Comparison of ENCODE assay signal across 8 cellular contexts in genomic region chr9:26892251-26893029, GRCh38. TPM values are rescaled to one million over a fixed set of nuclear protein-coding genes. Genes with fewer than 3 reads are reported as not detected.
DNase-seq lines count a peak whose midpoint lies in the region; ATAC-seq and TF ChIP-seq lines count a peak whose summit lies in the region.

A gene with protein sequence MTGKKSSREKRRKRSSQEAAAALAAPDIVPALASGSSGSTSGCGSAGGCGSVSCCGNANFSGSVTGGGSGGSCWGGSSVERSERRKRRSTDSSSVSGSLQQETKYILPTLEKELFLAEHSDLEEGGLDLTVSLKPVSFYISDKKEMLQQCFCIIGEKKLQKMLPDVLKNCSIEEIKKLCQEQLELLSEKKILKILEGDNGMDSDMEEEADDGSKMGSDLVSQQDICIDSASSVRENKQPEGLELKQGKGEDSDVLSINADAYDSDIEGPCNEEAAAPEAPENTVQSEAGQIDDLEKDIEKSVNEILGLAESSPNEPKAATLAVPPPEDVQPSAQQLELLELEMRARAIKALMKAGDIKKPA (minus strand): TSS chr9:26892802. CDS start chr9:26892715, 87 bp downstream.

- H3K27ac Mint-ChIP-seq in activated naive CD4-positive, alpha-beta T cell treated with anti-CD3 and anti-CD28 coated beads for 36 hours: peak within 1 kb of the TSS; percentile 100

- H3K4me1 ChIP-seq in MM.1S (ENCODE audit: low read length): no peaks in the 10 kb centered on the region
- H3K4me1 ChIP-seq in SJSA1 (replicated peaks): no peaks in the 10 kb centered on the region; the same call in 1 of the 2 replicates
- peaks cover 0 to 45% (median 8%) of the 10 kb centered on the region in 3 donors for H3K4me1 ChIP-seq in gastroesophageal sphincter

- 0% methylated on average over 14 to 15 of the region's 70 CpGs for WGBS in gastroesophageal sphincter (ENCODE audit: low coverage in 1 of 2), 2 donors

- peak; percentile 20; the same call in 1 of the 2 replicates for TF ChIP-seq CTCF in MM.1S (IDR thresholded peaks at IDR 0.05; ENCODE audit: low read length)
- TF ChIP-seq CTCF in gastroesophageal sphincter (IDR thresholded peaks at IDR 0.05): peak in 3 of 4 experiments; percentile 33 to 55 (median 45)

- H3K79me2 ChIP-seq in MM.1S (ENCODE audit: low read length): peaks cover 40% of the 10 kb centered on the region

- H3K4me1 Mint-ChIP-seq in activated naive CD4-positive, alpha-beta T cell treated with anti-CD3 and anti-CD28 coated beads for 36 hours (ENCODE audit: low read depth): peaks cover 28% of the 10 kb centered on the region

- H3K9me3 ChIP-seq in MM.1S (replicated peaks; ENCODE audit: insufficient read depth, low read length) (no peaks in the 10 kb centered on the region), SJSA1 (replicated peaks) (no peaks in the 10 kb centered on the region), gastroesophageal sphincter (no peaks in the 10 kb centered on the region)

- peaks cover 7% of the 10 kb centered on the region for H3K9me3 Mint-ChIP-seq in activated naive CD4-positive, alpha-beta T cell treated with anti-CD3 and anti-CD28 coated beads for 36 hours

- peak within 1 kb of the TSS; percentile 99 for H3K4me3 Mint-ChIP-seq in activated naive CD4-positive, alpha-beta T cell treated with anti-CD3 and anti-CD28 coated beads for 36 hours

- no peaks in the 10 kb centered on the region for H3K27me3 ChIP-seq in MM.1S (replicated peaks; ENCODE audit: insufficient read depth, low read length)
- H3K27me3 ChIP-seq in SJSA1 (replicated peaks): no peaks in the 10 kb centered on the region
- no peaks in the 10 kb centered on the region for H3K27me3 ChIP-seq in gastroesophageal sphincter

- TF ChIP-seq EP300 in gastroesophageal sphincter (IDR thresholded peaks at IDR 0.05): no peak

- TF ChIP-seq POLR2A in gastroesophageal sphincter (IDR thresholded peaks at IDR 0.05): peak; percentile 67 to 69

- no peaks in the 10 kb centered on the region for H3K9me2 ChIP-seq in MM.1S (replicated peaks; ENCODE audit: insufficient read depth, low read length)

- H3K4me3 ChIP-seq in MM.1S (ENCODE audit: low read length) (peak within 1 kb of the TSS; percentile 93), SJSA1 (peak within 1 kb of the TSS; percentile 91), gastroesophageal sphincter (peak within 1 kb of the TSS; percentile 73 to 99)

- H3K36me3 ChIP-seq in MM.1S (replicated peaks; ENCODE audit: insufficient read depth, low read length): no peaks in the 10 kb centered on the region
- peaks cover 4% of the 10 kb centered on the region; the same call in 1 of the 2 replicates for H3K36me3 ChIP-seq in SJSA1
- H3K36me3 ChIP-seq in gastroesophageal sphincter: no peaks in the 10 kb centered on the region

- CTCF ChIA-PET in activated naive CD4-positive, alpha-beta T cell treated with anti-CD3 and anti-CD28 coated beads for 36 hours (lab: Charles Lee): interaction anchor here (0.6 to 1.2 kb wide), 8 partner anchors 16 to 173 kb away, joined by 3 to 4 read pairs (median 3); no protein-coding TSS in a partner anchor

- H3K4me2 ChIP-seq in MM.1S (ENCODE audit: low read depth, low read length): peak within 1 kb of the TSS; percentile 60

- H3K36me3 Mint-ChIP-seq in activated naive CD4-positive, alpha-beta T cell treated with anti-CD3 and anti-CD28 coated beads for 36 hours (ENCODE audit: low read depth): peaks cover 10% of the 10 kb centered on the region

- 0 out of 2 replicates have a peak, but pooled peaks cover 3% of the 10 kb centered on the region for H3F3A ChIP-seq in MM.1S (ENCODE audit: insufficient read depth, low read length)

- no peaks in the 10 kb centered on the region for H4K20me1 ChIP-seq in MM.1S (ENCODE audit: insufficient read depth, low read length)

- H2AFZ ChIP-seq in MM.1S (ENCODE audit: low read length): peak within 1 kb of the TSS; percentile 91

- H3K27ac ChIP-seq in MM.1S (ENCODE audit: low read length): peak within 1 kb of the TSS; percentile 96
- peak within 1 kb of the TSS; percentile 77 for H3K27ac ChIP-seq in SJSA1
- H3K27ac ChIP-seq in gastroesophageal sphincter: peak within 1 kb of the TSS; percentile 87 to 99 (median 97)

- peak; percentile 99 for ATAC-seq in gastroesophageal sphincter

- H3K27me3 Mint-ChIP-seq in activated naive CD4-positive, alpha-beta T cell treated with anti-CD3 and anti-CD28 coated beads for 36 hours (ENCODE audit: low read depth): no peaks in the 10 kb centered on the region

- intact Hi-C loops in activated naive CD4-positive, alpha-beta T cell treated with anti-CD3 and anti-CD28 coated beads for 36 hours (cut with micrococcal nuclease): loop anchor here (1.0 to 5.0 kb wide), 7 partner anchors 55 to 681 kb away; partner anchors contain the start of genes C9orf72, IFT74 and PLAA

- DNase-seq in GF-D8 (lab: John Stamatoyannopoulos, UW): peak; percentile 77
- DNase-seq in HCEC 1CT: peak; percentile 88
- DNase-seq in MM.1S: peak; percentile 85
- peak; percentile 67 to 84 for DNase-seq in SJSA1 (ENCODE audit: low read depth in 1 of 2, low spot score in 2 of 2)
- peak; percentile 96 for DNase-seq in activated naive CD4-positive, alpha-beta T cell treated with anti-CD3 and anti-CD28 coated beads for 36 hours
- DNase-seq in non-pigmented ciliary epithelial cell (ENCODE audit: low read depth): peak; percentile 59
- peak; percentile 95 for DNase-seq in superior temporal gyrus (ENCODE audit: extremely low spot score)

- H3K9ac ChIP-seq in MM.1S (ENCODE audit: low read length): peak within 1 kb of the TSS; percentile 97

RNA-seq across cellular contexts. Expression of the gene that starts here (rescaled TPM):
- 13.5 and 16.5 TPM in 2 replicates for total RNA-seq in SJSA1 (2014; rRNA removed; shearing (Covaris generic))
- total RNA-seq in activated naive CD4-positive, alpha-beta T cell treated with anti-CD3 and anti-CD28 coated beads for 36 hours: 10 to 100 TPM; 16.1 to 18.1 TPM
- total RNA-seq in gastroesophageal sphincter: 10 to 100 TPM; 12.6 to 21.8 (median 15.9) TPM

Comparison
In these comparisons a context has a peak if more than half of its experiments do, and no peak if none do; other contexts are left out.
1. Peak in every context shown above with its lines: DNase-seq, ATAC-seq, H3K4me3 ChIP-seq and H3K27ac ChIP-seq.